Comparison of ENCODE assay signal across 2 cellular contexts in the genomic region with DNA sequence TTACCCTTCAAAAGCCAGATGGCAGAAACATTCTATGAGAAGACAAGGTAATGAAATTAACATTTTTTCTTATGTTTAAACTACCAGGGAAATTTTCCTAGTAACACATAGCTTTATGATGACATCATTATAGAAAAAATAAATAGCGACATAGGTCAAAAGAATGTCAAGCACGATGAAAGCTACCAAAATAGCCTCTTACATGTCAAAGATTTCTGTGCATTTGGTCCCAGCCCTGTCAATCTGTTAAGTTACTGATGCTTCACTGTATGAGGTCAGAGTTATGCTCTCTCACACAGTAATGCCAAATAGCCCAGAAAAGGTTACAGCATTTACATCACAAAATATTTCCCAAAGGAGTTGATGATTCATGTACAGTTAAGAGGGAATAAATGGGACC.
TF ChIP-seq lines count a peak whose summit lies in the region.

No MANE protein-coding gene starts in this region.

TF ChIP-seq in SK-N-SH treated with all-trans-retinoic acid at 6 μM for 48 hours, 23 proteins besides CTCF, POLR2A, EP300 and RAD21 (continues in another document):
- TF ChIP-seq, protein P1, sequence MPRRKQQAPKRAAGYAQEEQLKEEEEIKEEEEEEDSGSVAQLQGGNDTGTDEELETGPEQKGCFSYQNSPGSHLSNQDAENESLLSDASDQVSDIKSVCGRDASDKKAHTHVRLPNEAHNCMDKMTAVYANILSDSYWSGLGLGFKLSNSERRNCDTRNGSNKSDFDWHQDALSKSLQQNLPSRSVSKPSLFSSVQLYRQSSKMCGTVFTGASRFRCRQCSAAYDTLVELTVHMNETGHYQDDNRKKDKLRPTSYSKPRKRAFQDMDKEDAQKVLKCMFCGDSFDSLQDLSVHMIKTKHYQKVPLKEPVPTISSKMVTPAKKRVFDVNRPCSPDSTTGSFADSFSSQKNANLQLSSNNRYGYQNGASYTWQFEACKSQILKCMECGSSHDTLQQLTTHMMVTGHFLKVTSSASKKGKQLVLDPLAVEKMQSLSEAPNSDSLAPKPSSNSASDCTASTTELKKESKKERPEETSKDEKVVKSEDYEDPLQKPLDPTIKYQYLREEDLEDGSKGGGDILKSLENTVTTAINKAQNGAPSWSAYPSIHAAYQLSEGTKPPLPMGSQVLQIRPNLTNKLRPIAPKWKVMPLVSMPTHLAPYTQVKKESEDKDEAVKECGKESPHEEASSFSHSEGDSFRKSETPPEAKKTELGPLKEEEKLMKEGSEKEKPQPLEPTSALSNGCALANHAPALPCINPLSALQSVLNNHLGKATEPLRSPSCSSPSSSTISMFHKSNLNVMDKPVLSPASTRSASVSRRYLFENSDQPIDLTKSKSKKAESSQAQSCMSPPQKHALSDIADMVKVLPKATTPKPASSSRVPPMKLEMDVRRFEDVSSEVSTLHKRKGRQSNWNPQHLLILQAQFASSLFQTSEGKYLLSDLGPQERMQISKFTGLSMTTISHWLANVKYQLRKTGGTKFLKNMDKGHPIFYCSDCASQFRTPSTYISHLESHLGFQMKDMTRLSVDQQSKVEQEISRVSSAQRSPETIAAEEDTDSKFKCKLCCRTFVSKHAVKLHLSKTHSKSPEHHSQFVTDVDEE (CRISPR knock-in tag; IDR thresholded peaks at IDR 0.05): peak; percentile 63; the same call in 1 of the 2 replicates
- TF ChIP-seq PPARA (CRISPR knock-in tag; IDR thresholded peaks at IDR 0.05; ENCODE audit: borderline replicate concordance) (no peak), ARNTL (CRISPR knock-in tag; IDR thresholded peaks at IDR 0.05; ENCODE audit: borderline replicate concordance, low read depth) (no peak), GLIS3 (CRISPR knock-in tag; IDR thresholded peaks at IDR 0.05) (no peak), ZNF8 (CRISPR knock-in tag; IDR thresholded peaks at IDR 0.05) (no peak), OSR1 (CRISPR knock-in tag; IDR thresholded peaks at IDR 0.05) (no peak), ZFP30 (CRISPR knock-in tag; IDR thresholded peaks at IDR 0.05) (no peak), SNAI2 (CRISPR knock-in tag; IDR thresholded peaks at IDR 0.05) (0 out of 2 replicates have a peak, but pooled peaks have one; percentile 41), ZNF565 (CRISPR knock-in tag; conservative IDR thresholded peaks at IDR 0.05; ENCODE audit: low read depth) (no peak), ZC3H10 (CRISPR knock-in tag; IDR thresholded peaks at IDR 0.05) (no peak), CSDC2 (CRISPR knock-in tag; IDR thresholded peaks at IDR 0.05) (no peak; the same call in 1 of the 2 replicates), BACH2 (CRISPR knock-in tag; IDR thresholded peaks at IDR 0.05; ENCODE audit: borderline replicate concordance) (no peak), TCF4 (CRISPR knock-in tag; IDR thresholded peaks at IDR 0.05; ENCODE audit: borderline replicate concordance) (peak; percentile 17; the same call in 1 of the 2 replicates), ESRRG (CRISPR knock-in tag; IDR thresholded peaks at IDR 0.05) (no peak), TOX (CRISPR knock-in tag; IDR thresholded peaks at IDR 0.05; ENCODE audit: borderline replicate concordance) (no peak), RARB (CRISPR knock-in tag; IDR thresholded peaks at IDR 0.05) (no peak), ZNF70 (CRISPR knock-in tag; IDR thresholded peaks at IDR 0.05) (no peak)
- TF ChIP-seq, protein P2, sequence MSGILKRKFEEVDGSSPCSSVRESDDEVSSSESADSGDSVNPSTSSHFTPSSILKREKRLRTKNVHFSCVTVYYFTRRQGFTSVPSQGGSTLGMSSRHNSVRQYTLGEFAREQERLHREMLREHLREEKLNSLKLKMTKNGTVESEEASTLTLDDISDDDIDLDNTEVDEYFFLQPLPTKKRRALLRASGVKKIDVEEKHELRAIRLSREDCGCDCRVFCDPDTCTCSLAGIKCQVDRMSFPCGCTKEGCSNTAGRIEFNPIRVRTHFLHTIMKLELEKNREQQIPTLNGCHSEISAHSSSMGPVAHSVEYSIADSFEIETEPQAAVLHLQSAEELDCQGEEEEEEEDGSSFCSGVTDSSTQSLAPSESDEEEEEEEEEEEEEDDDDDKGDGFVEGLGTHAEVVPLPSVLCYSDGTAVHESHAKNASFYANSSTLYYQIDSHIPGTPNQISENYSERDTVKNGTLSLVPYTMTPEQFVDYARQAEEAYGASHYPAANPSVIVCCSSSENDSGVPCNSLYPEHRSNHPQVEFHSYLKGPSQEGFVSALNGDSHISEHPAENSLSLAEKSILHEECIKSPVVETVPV (CRISPR knock-in tag; IDR thresholded peaks at IDR 0.05): no peak
- TF ChIP-seq, protein P3, sequence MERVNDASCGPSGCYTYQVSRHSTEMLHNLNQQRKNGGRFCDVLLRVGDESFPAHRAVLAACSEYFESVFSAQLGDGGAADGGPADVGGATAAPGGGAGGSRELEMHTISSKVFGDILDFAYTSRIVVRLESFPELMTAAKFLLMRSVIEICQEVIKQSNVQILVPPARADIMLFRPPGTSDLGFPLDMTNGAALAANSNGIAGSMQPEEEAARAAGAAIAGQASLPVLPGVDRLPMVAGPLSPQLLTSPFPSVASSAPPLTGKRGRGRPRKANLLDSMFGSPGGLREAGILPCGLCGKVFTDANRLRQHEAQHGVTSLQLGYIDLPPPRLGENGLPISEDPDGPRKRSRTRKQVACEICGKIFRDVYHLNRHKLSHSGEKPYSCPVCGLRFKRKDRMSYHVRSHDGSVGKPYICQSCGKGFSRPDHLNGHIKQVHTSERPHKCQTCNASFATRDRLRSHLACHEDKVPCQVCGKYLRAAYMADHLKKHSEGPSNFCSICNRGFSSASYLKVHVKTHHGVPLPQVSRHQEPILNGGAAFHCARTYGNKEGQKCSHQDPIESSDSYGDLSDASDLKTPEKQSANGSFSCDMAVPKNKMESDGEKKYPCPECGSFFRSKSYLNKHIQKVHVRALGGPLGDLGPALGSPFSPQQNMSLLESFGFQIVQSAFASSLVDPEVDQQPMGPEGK (CRISPR knock-in tag; IDR thresholded peaks at IDR 0.05; ENCODE audit: borderline replicate concordance): peak; percentile 53; the same call in 1 of the 2 replicates
- TF ChIP-seq, protein P4, sequence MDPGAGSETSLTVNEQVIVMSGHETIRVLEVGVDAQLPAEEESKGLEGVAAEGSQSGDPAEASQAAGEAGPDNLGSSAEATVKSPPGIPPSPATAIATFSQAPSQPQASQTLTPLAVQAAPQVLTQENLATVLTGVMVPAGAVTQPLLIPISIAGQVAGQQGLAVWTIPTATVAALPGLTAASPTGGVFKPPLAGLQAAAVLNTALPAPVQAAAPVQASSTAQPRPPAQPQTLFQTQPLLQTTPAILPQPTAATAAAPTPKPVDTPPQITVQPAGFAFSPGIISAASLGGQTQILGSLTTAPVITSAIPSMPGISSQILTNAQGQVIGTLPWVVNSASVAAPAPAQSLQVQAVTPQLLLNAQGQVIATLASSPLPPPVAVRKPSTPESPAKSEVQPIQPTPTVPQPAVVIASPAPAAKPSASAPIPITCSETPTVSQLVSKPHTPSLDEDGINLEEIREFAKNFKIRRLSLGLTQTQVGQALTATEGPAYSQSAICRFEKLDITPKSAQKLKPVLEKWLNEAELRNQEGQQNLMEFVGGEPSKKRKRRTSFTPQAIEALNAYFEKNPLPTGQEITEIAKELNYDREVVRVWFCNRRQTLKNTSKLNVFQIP (CRISPR knock-in tag; IDR thresholded peaks at IDR 0.05; ENCODE audit: borderline replicate concordance, low read depth): no peak; the same call in 1 of the 2 replicates

TF ChIP-seq in SK-N-SH, 30 proteins besides CTCF, POLR2A, EP300 and RAD21:
- TF ChIP-seq, protein P5, sequence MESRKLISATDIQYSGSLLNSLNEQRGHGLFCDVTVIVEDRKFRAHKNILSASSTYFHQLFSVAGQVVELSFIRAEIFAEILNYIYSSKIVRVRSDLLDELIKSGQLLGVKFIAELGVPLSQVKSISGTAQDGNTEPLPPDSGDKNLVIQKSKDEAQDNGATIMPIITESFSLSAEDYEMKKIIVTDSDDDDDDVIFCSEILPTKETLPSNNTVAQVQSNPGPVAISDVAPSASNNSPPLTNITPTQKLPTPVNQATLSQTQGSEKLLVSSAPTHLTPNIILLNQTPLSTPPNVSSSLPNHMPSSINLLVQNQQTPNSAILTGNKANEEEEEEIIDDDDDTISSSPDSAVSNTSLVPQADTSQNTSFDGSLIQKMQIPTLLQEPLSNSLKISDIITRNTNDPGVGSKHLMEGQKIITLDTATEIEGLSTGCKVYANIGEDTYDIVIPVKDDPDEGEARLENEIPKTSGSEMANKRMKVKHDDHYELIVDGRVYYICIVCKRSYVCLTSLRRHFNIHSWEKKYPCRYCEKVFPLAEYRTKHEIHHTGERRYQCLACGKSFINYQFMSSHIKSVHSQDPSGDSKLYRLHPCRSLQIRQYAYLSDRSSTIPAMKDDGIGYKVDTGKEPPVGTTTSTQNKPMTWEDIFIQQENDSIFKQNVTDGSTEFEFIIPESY (IDR thresholded peaks at IDR 0.05; ENCODE audit: borderline replicate concordance, low read depth): no peak
- TF ChIP-seq POLR2AphosphoS5 (IDR thresholded peaks at IDR 0.05; ENCODE audit: low read depth, low read length): no peak
- no peak for TF ChIP-seq SIN3A (IDR thresholded peaks at IDR 0.05; ENCODE audit: borderline replicate concordance, low read depth, low read length)
- TF ChIP-seq MEF2A (IDR thresholded peaks at IDR 0.05; ENCODE audit: borderline replicate concordance, low read depth): no peak
- TF ChIP-seq USF2 (IDR thresholded peaks at IDR 0.05; ENCODE audit: borderline replicate concordance, low read depth, low read length): no peak
- no peak for TF ChIP-seq RXRA (IDR thresholded peaks at IDR 0.05; ENCODE audit: borderline replicate concordance, low read depth)
- TF ChIP-seq CHD2 (IDR thresholded peaks at IDR 0.05; ENCODE audit: low read length, partially characterized antibody): no peak
- no peak for TF ChIP-seq FOSL2 (IDR thresholded peaks at IDR 0.05; ENCODE audit: borderline replicate concordance, low read depth)
